Comparison of ENCODE assay signal across 17 cellular contexts in the genomic region with DNA sequence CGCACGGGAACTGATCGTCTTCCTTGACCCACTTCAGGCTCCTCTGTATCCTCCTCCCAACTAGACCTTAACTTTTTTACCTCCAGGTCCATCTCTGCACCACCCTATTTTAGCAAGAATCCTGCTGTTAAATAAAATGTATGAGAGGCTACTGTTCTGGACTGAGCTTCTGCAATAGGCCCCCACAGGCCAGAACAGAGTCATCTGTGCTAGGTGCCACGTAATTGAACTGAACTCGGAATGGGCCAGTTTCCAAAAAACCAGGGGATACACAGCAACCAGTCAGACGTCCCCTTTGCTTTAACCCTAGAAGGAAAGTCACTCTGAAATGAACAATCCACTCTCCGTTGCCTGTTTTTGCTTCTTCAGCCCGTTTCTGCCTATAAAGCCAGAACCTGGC.
A peak's percentile ranks its signal among the peaks of the same experiment; 100 is the strongest.
DNase-seq lines count a peak whose midpoint lies in the region; ATAC-seq and TF ChIP-seq lines count a peak whose summit lies in the region.
"Had no signal": no experiment of that assay in that cellular context is flagged by ENCODE, and none has a peak within 500 bp of the region (broad histone marks: within the 10 kb centered on the region; RNA-seq: fewer than 3 reads in every experiment).

No MANE protein-coding gene starts in this region.

- peaks cover 81% of the 10 kb centered on the region for H3K4me1 Mint-ChIP-seq in WTC11

- peaks cover 2% of the 10 kb centered on the region; the same call in 1 of the 2 replicates for H3K27me3 Mint-ChIP-seq in WTC11 (ENCODE audit: low read depth)

- no peaks in the 10 kb centered on the region for H3F3A ChIP-seq in smooth muscle cell (ENCODE audit: low read depth)

- peak overlapping the region; percentile 96 for H3K27ac Mint-ChIP-seq in WTC11
- H3K27ac Mint-ChIP-seq: CD8-positive, alpha-beta T cell had no signal

- H3K27me3 ChIP-seq in HUES6 (ENCODE audit: control insufficient read depth, insufficient read depth, low read length) (no peaks in the 10 kb centered on the region), smooth muscle cell (ENCODE audit: low read depth) (no peaks in the 10 kb centered on the region)
- H3K27me3 ChIP-seq: BLaER1 treated with 17β-estradiol and CSF1 and Interleukin-3, amounts not matched to agents 10 nM and 100 nM; SJSA1 had no signal

- H3K4me3 Mint-ChIP-seq in WTC11, result peak overlapping the region; percentile 38; the same call in 1 of the 2 replicates
- H3K4me3 Mint-ChIP-seq: CD8-positive, alpha-beta T cell had no signal

- POLR2A ChIA-PET in WTC11 (lab: Charles Lee), result no interaction called here

- no peaks in the 10 kb centered on the region for H3K9me3 Mint-ChIP-seq in WTC11
- H3K9me3 Mint-ChIP-seq: CD8-positive, alpha-beta T cell had no signal

- no peak for TF ChIP-seq CTCF in WTC11 (IDR thresholded peaks at IDR 0.05)
- TF ChIP-seq CTCF in epithelial cell of esophagus (IDR thresholded peaks at IDR 0.05; ENCODE audit: insufficient read depth, low read depth, low read length, missing control alignments), result no peak
- TF ChIP-seq CTCF in smooth muscle cell (IDR thresholded peaks at IDR 0.05; ENCODE audit: borderline replicate concordance, insufficient read depth, poor library complexity, severe bottlenecking), result no peak

- 86% methylated on average over 8 of the region's 8 CpGs for WGBS in smooth muscle cell (ENCODE audit: low lambda C conversion rate)

- H4K20me1 ChIP-seq in smooth muscle cell (ENCODE audit: low read depth), result no peaks in the 10 kb centered on the region

- no peaks in the 10 kb centered on the region for H3K79me2 ChIP-seq in smooth muscle cell (ENCODE audit: low read depth)

- ATAC-seq in WTC11 (no peak), GM21619 (IDR thresholded peaks at IDR 0.05; ENCODE audit: unreplicated experiment) (no peak), HG02623 (IDR thresholded peaks at IDR 0.05; ENCODE audit: unreplicated experiment) (no peak), HG02588 (IDR thresholded peaks at IDR 0.05; ENCODE audit: unreplicated experiment) (no peak)
- ATAC-seq: CD8-positive, alpha-beta T cell had no signal

- CTCF ChIA-PET in WTC11 (lab: Charles Lee), result interaction anchor here (1.4 to 1.8 kb wide), 2 partner anchors 26 to 44 kb away, joined by 6 to 10 read pairs; no protein-coding TSS in a partner anchor

- peak overlapping the region; percentile 60 for H3K4me2 ChIP-seq in smooth muscle cell
- H3K4me2 ChIP-seq: BLaER1 treated with 17β-estradiol and CSF1 and Interleukin-3, amounts not matched to agents 10 nM and 100 nM had no signal

- no peak for DNase-seq in WTC11 (ENCODE audit: low spot score)
- DNase-seq in epithelial cell of esophagus (ENCODE audit: low read depth), result peak; percentile 61
- DNase-seq in smooth muscle cell (lab: John Stamatoyannopoulos, UW; ENCODE audit: unreplicated experiment), result no peak
- DNase-seq: Calu3; CD8-positive, alpha-beta T cell; HCEC 1CT; KBM-7; NCI-H1930; NCI-H226; NCI-H524; NCI-H82 had no signal

- no peak overlapping the region for H2AFZ ChIP-seq in smooth muscle cell (ENCODE audit: low read depth)

- 0 out of 2 replicates have a peak, but pooled peaks cover 3% of the 10 kb centered on the region for H3K36me3 ChIP-seq in HUES6 (ENCODE audit: control insufficient read depth, insufficient read depth, low read length)
- no peaks in the 10 kb centered on the region for H3K36me3 ChIP-seq in smooth muscle cell (ENCODE audit: low read depth)
- H3K36me3 ChIP-seq: SJSA1 had no signal

- no peaks in the 10 kb centered on the region; the same call in 1 of the 2 replicates for H3K36me3 Mint-ChIP-seq in WTC11
- H3K36me3 Mint-ChIP-seq: CD8-positive, alpha-beta T cell had no signal

- peaks cover 54% of the 10 kb centered on the region for H3K4me1 ChIP-seq in HUES6 (ENCODE audit: control insufficient read depth, insufficient read depth, low read length)
- H3K4me1 ChIP-seq in smooth muscle cell (ENCODE audit: low read depth), result peaks cover 18% of the 10 kb centered on the region
- H3K4me1 ChIP-seq: SJSA1 had no signal

- H3K9me3 ChIP-seq in HUES6 (ENCODE audit: control insufficient read depth, insufficient read depth, low read depth, low read length) (no peaks in the 10 kb centered on the region), smooth muscle cell (replicated peaks; ENCODE audit: low read depth) (no peaks in the 10 kb centered on the region)
- H3K9me3 ChIP-seq: BLaER1 treated with 17β-estradiol and CSF1 and Interleukin-3, amounts not matched to agents 10 nM and 100 nM; SJSA1 had no signal

- H3K9ac ChIP-seq in HUES6 (ENCODE audit: low read length) (no peak overlapping the region), smooth muscle cell (ENCODE audit: low read depth) (no peak overlapping the region)

- H3K4me3 ChIP-seq in HUES6 (ENCODE audit: low read depth, low read length) (no peak overlapping the region), epithelial cell of esophagus (ENCODE audit: low read length) (no peak overlapping the region), smooth muscle cell (no peak overlapping the region)
- H3K4me3 ChIP-seq: BLaER1 treated with 17β-estradiol and CSF1 and Interleukin-3, amounts not matched to agents 10 nM and 100 nM; SJSA1 had no signal

- H3K27ac ChIP-seq in HUES6 (ENCODE audit: low read depth, low read length) (peak overlapping the region; percentile 81), smooth muscle cell (ENCODE audit: low read depth) (no peak overlapping the region)
- H3K27ac ChIP-seq: BLaER1 treated with 17β-estradiol and CSF1 and Interleukin-3, amounts not matched to agents 10 nM and 100 nM; SJSA1 had no signal

TF ChIP-seq in WTC11, 78 proteins besides CTCF, POLR2A, EP300 and RAD21:
- TF ChIP-seq MLX (CRISPR knock-in tag; IDR thresholded peaks at IDR 0.05), result no peak
- TF ChIP-seq FOXP1 (CRISPR knock-in tag; IDR thresholded peaks at IDR 0.05; ENCODE audit: borderline replicate concordance), result no peak
- no peak for TF ChIP-seq ZNF532 (CRISPR knock-in tag; IDR thresholded peaks at IDR 0.05; ENCODE audit: borderline replicate concordance)
- TF ChIP-seq ZNF416 (CRISPR knock-in tag; IDR thresholded peaks at IDR 0.05), result no peak
- no peak for TF ChIP-seq TEAD1 (CRISPR knock-in tag; IDR thresholded peaks at IDR 0.05)
- TF ChIP-seq CREB1 (CRISPR knock-in tag; IDR thresholded peaks at IDR 0.05), result no peak
- no peak for TF ChIP-seq GRHL2 (CRISPR knock-in tag; IDR thresholded peaks at IDR 0.05; ENCODE audit: insufficient replicate concordance, severe bottlenecking)
- TF ChIP-seq SMAD4 (CRISPR knock-in tag; IDR thresholded peaks at IDR 0.05), result no peak
- no peak for TF ChIP-seq ZNF219 (CRISPR knock-in tag; IDR thresholded peaks at IDR 0.05; ENCODE audit: borderline replicate concordance)
- no peak for TF ChIP-seq HMGA2 (CRISPR knock-in tag; IDR thresholded peaks at IDR 0.05)
- TF ChIP-seq, protein P1, sequence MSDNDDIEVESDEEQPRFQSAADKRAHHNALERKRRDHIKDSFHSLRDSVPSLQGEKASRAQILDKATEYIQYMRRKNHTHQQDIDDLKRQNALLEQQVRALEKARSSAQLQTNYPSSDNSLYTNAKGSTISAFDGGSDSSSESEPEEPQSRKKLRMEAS (CRISPR knock-in tag; IDR thresholded peaks at IDR 0.05), result no peak
- TF ChIP-seq ZNF317 (CRISPR knock-in tag; IDR thresholded peaks at IDR 0.05; ENCODE audit: borderline replicate concordance, low read depth), result no peak
- no peak for TF ChIP-seq NR3C1 (CRISPR knock-in tag; conservative IDR thresholded peaks at IDR 0.05; ENCODE audit: low read depth)
- TF ChIP-seq RELA (CRISPR knock-in tag; IDR thresholded peaks at IDR 0.05; ENCODE audit: borderline replicate concordance), result no peak
TF ChIP-seq in WTC11: peak in this region for 0.
